9 cellular contexts compared by ENCODE assay signal in the genomic region with DNA sequence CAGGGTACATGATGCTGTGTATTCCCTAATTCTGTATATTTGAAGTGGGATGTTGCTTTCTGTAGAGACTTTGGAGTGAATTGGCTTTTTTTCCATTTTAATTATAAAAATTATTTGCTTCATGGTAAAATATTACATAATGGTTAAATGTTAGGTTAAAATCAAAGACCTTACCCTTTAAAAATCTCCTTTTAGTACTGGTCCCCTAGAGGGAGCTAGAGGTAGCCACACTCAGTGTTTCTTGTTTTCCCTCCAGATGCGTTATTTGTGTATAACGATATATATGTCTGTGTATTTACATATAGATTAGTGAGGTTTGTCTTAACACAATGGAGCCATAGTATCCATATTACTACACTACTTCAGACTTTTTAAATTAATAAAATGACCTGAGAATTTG.
A peak's percentile ranks its signal among the peaks of the same experiment; 100 is the strongest.
DNase-seq lines count a peak whose midpoint lies in the region; ATAC-seq, FAIRE-seq and TF ChIP-seq lines count a peak whose summit lies in the region.
"Had no signal": no experiment of that assay in that cellular context is flagged by ENCODE, and none has a peak within 500 bp of the region (broad histone marks: within the 10 kb centered on the region; RNA-seq: fewer than 3 reads in every experiment).

No MANE protein-coding gene starts in this region.

- POLR2A ChIA-PET in A549 (lab: Yijun Ruan, JAX): no interaction called here

- no peak overlapping the region for H3K4me2 ChIP-seq in A549

- DNase-seq in A549 (ENCODE audit: low read depth in 1 of 2, low spot score in 1 of 2) (peak in 1 of 2 experiments; percentile 33), GM13977 (ENCODE audit: low spot score) (no peak), OCI-M1 (lab: John Stamatoyannopoulos, UW) (peak; percentile 13), fibroblast of mammary gland (ENCODE audit: low read depth) (no peak), GM12891 (ENCODE audit: insufficient read length, low spot score) (no peak), activated gamma-delta T cell (lab: John Stamatoyannopoulos, UW) (no peak)
- DNase-seq in stimulated activated CD4-positive, alpha-beta T cell treated with anti-CD3 and anti-CD28 coated beads, Interleukin-4, amount 100 ng/mL, for 24 hours: no peak
- DNase-seq: NCI-H2081 treated with DMSO at 0.1 percent for 48 hours had no signal

- no peak overlapping the region for H3K4me3 ChIP-seq in A549
- H3K4me3 ChIP-seq in fibroblast of mammary gland (ENCODE audit: control insufficient read depth, low read depth, low read length): no peak overlapping the region

- CTCF ChIA-PET in A549 (lab: Yijun Ruan, JAX): interaction anchor here (1.3 kb wide), 2 partner anchors 8 to 91 kb away, joined by 3 to 4 read pairs; no protein-coding TSS in a partner anchor

- peaks cover 25% of the 10 kb centered on the region for H3K4me1 ChIP-seq in A549

- peak; percentile 84 for FAIRE-seq in A549 (lab: Jason Lieb, UNC)
- FAIRE-seq in GM12891 (lab: Jason Lieb, UNC): no peak

- TF ChIP-seq EP300 in A549 (IDR thresholded peaks at IDR 0.05): no peak

- peak; percentile 55 for TF ChIP-seq CTCF in A549 (IDR thresholded peaks at IDR 0.05)
- peak; percentile 25 for TF ChIP-seq CTCF in GM13977 (IDR thresholded peaks at IDR 0.05; ENCODE audit: extremely low read depth, insufficient read depth, missing control alignments)
- TF ChIP-seq CTCF in fibroblast of mammary gland (conservative IDR thresholded peaks at IDR 0.05; ENCODE audit: control insufficient read depth, insufficient read depth, low read depth, low read length): peak; percentile 56

- no peaks in the 10 kb centered on the region for H3K9me3 ChIP-seq in A549

- TF ChIP-seq RAD21 in A549 (conservative IDR thresholded peaks at IDR 0.05 in 1 of 2, IDR thresholded peaks at IDR 0.05 in 1 of 2): peak; percentile 46 to 52

- 80% methylated on average over 2 of the region's 2 CpGs for whole genome bisulfite sequencing in A549 (ENCODE audit: missing lambda C conversion rate)

- no peak overlapping the region for H3K27ac ChIP-seq in A549

- TF ChIP-seq POLR2A in A549 (IDR thresholded peaks at IDR 0.05; ENCODE audit: low read length) (no peak), GM12891 (IDR thresholded peaks at IDR 0.05; ENCODE audit: low read depth, low read length) (no peak)

- ATAC-seq in A549 (peak in 1 of 2 experiments; percentile 59; a peak in 2 of 6 replicates), GM19351 (IDR thresholded peaks at IDR 0.05; ENCODE audit: unreplicated experiment) (no peak)

- in situ Hi-C loops in GM13977 (cut with MboI; ENCODE audit: low pct_unique_long_range_greater_than_20kb, low sequenced_read_pairs, unreplicated experiment): no loop called here

TF ChIP-seq in A549, 52 proteins besides CTCF, POLR2A, EP300 and RAD21:
- no peak for TF ChIP-seq HOXB13 (CRISPR knock-in tag; IDR thresholded peaks at IDR 0.05; ENCODE audit: low read depth)
- no peak for TF ChIP-seq PHF8 (IDR thresholded peaks at IDR 0.05; ENCODE audit: borderline replicate concordance, low read depth)
- peak; percentile 54; the same call in 2 of the 3 replicates for TF ChIP-seq SMC3 (IDR thresholded peaks at IDR 0.05)

TF ChIP-seq in GM12891, 5 proteins besides CTCF, POLR2A, EP300 and RAD21:
- TF ChIP-seq POU2F2 (IDR thresholded peaks at IDR 0.05; ENCODE audit: low read depth, low read length) (no peak), POLR2AphosphoS5 (IDR thresholded peaks at IDR 0.05; ENCODE audit: low read depth, low read length) (no peak), SPI1 (IDR thresholded peaks at IDR 0.05; ENCODE audit: low read depth, low read length) (no peak), PAX5 (IDR thresholded peaks at IDR 0.05; ENCODE audit: insufficient read depth, low read length, severe bottlenecking) (no peak)
